30 cellular contexts compared by ENCODE assay signal in genomic region chr1:6834366-6834765, GRCh38.
"Had no signal": no experiment of that assay in that cellular context is flagged by ENCODE, and none has a peak within 500 bp of the region (broad histone marks: within the 10 kb centered on the region; RNA-seq: fewer than 3 reads in every experiment).

No MANE protein-coding gene starts in this region.

- H3K4me3 ChIP-seq: adrenal gland, body of pancreas, colonic mucosa, hepatocyte, stomach, thyroid gland, upper lobe of right lung had no signal

- H3K4me2 ChIP-seq: hepatocyte had no signal

- H3K9me3 ChIP-seq: adrenal gland, body of pancreas, colonic mucosa, neutrophil, stomach, thyroid gland, upper lobe of right lung had no signal

- H3K36me3 ChIP-seq: adrenal gland, colonic mucosa, neutrophil, thyroid gland, upper lobe of right lung had no signal

- H3K36me3 Mint-ChIP-seq: activated CD8-positive, alpha-beta memory T cell treated with anti-CD3 and anti-CD28 coated beads, Interleukin-2, amount 10 ng/mL, durations not matched to agents 7 days and 5 days had no signal

- H3K4me3 Mint-ChIP-seq: activated CD8-positive, alpha-beta memory T cell treated with anti-CD3 and anti-CD28 coated beads, Interleukin-2, amount 10 ng/mL, durations not matched to agents 7 days and 5 days; activated CD8-positive, alpha-beta T cell treated with anti-CD3 and anti-CD28 coated beads, Interleukin-2, amount 10 ng/mL, durations not matched to agents 7 days and 5 days; activated naive CD8-positive, alpha-beta T cell treated with anti-CD3 and anti-CD28 coated beads for 36 hours; mesothelial cell of epicardium; nephron progenitor cell; stimulated activated naive B cell treated with anti-CD40 and anti-IgM and Interleukin-4, amounts not matched to agents 10 μg/mL and 1 μg/mL and 100 μg/mL, for 72 hours; T-helper 1 cell treated with Interleukin-12 subunit alpha and Interleukin-12 subunit beta and Interleukin-4 antibody, amounts not matched to agents 30 μg/mL and 1 μg/mL, for 36 hours had no signal

- H3K9me3 Mint-ChIP-seq: activated naive CD8-positive, alpha-beta T cell treated with anti-CD3 and anti-CD28 coated beads for 36 hours; mesothelial cell of epicardium; naive B cell; stimulated activated naive B cell treated with anti-CD40 and anti-IgM and Interleukin-4, amounts not matched to agents 10 μg/mL and 1 μg/mL and 100 μg/mL, for 72 hours; T-helper 1 cell treated with Interleukin-12 subunit alpha and Interleukin-12 subunit beta and Interleukin-4 antibody, amounts not matched to agents 30 μg/mL and 1 μg/mL, for 36 hours had no signal

- H2AFZ ChIP-seq: hepatocyte had no signal

- H3K27ac Mint-ChIP-seq: activated CD8-positive, alpha-beta memory T cell treated with anti-CD3 and anti-CD28 coated beads, Interleukin-2, amount 10 ng/mL, durations not matched to agents 7 days and 5 days; activated CD8-positive, alpha-beta T cell treated with anti-CD3 and anti-CD28 coated beads, Interleukin-2, amount 10 ng/mL, durations not matched to agents 7 days and 5 days; activated naive CD8-positive, alpha-beta T cell treated with anti-CD3 and anti-CD28 coated beads for 36 hours; mesothelial cell of epicardium; stimulated activated naive B cell treated with anti-CD40 and anti-IgM and Interleukin-4, amounts not matched to agents 10 μg/mL and 1 μg/mL and 100 μg/mL, for 72 hours; T-helper 1 cell treated with Interleukin-12 subunit alpha and Interleukin-12 subunit beta and Interleukin-4 antibody, amounts not matched to agents 30 μg/mL and 1 μg/mL, for 36 hours had no signal

- DNase-seq: activated CD8-positive, alpha-beta memory T cell treated with anti-CD3 and anti-CD28 coated beads, Interleukin-2, amount 10 ng/mL, durations not matched to agents 7 days and 5 days; activated CD8-positive, alpha-beta T cell treated with anti-CD3 and anti-CD28 coated beads, Interleukin-2, amount 10 ng/mL, durations not matched to agents 7 days and 5 days; activated effector memory CD4-positive, alpha-beta T cell treated with Interleukin-2 at 50 U/mL for 16 hours; activated naive CD4-positive, alpha-beta T cell treated with Interleukin-2 at 50 U/mL for 16 hours; activated naive CD8-positive, alpha-beta T cell treated with anti-CD3 and anti-CD28 coated beads for 36 hours; aorta; body of pancreas; cerebellar nuclear complex; colonic mucosa; effector CD8-positive, alpha-beta T cell; glutamatergic neuron; islet precursor cell; left ventricle myocardium superior; mammary epithelial cell; naive B cell; nephron progenitor cell; small intestine; stimulated activated naive B cell treated with anti-CD40 and anti-IgM and Interleukin-4, amounts not matched to agents 10 μg/mL and 1 μg/mL and 100 μg/mL, for 72 hours; stomach; T-helper 9 cell; thyroid gland; upper lobe of right lung; WERI-Rb-1 had no signal

- H3K4me1 ChIP-seq: colonic mucosa had no signal

- H3K27ac ChIP-seq: adrenal gland, body of pancreas, colonic mucosa, epithelial cell of prostate, hepatocyte, neutrophil, stomach, thyroid gland, upper lobe of right lung, WERI-Rb-1 had no signal

- H3K27me3 ChIP-seq: adrenal gland, body of pancreas, colonic mucosa, hepatocyte, neutrophil, stomach, thyroid gland, upper lobe of right lung had no signal

- H3K4me1 Mint-ChIP-seq: activated CD8-positive, alpha-beta memory T cell treated with anti-CD3 and anti-CD28 coated beads, Interleukin-2, amount 10 ng/mL, durations not matched to agents 7 days and 5 days had no signal

- ATAC-seq: activated CD8-positive, alpha-beta memory T cell treated with anti-CD3 and anti-CD28 coated beads, Interleukin-2, amount 10 ng/mL, durations not matched to agents 7 days and 5 days; activated CD8-positive, alpha-beta T cell treated with anti-CD3 and anti-CD28 coated beads, Interleukin-2, amount 10 ng/mL, durations not matched to agents 7 days and 5 days; body of pancreas; sciatic nerve; stimulated activated naive B cell treated with anti-CD40 and anti-IgM and Interleukin-4, amounts not matched to agents 10 μg/mL and 1 μg/mL and 100 μg/mL, for 72 hours had no signal

- H3K27me3 Mint-ChIP-seq: activated CD8-positive, alpha-beta memory T cell treated with anti-CD3 and anti-CD28 coated beads, Interleukin-2, amount 10 ng/mL, durations not matched to agents 7 days and 5 days; activated naive CD8-positive, alpha-beta T cell treated with anti-CD3 and anti-CD28 coated beads for 36 hours; naive B cell; stimulated activated naive B cell treated with anti-CD40 and anti-IgM and Interleukin-4, amounts not matched to agents 10 μg/mL and 1 μg/mL and 100 μg/mL, for 72 hours had no signal
